In the genomic region with DNA sequence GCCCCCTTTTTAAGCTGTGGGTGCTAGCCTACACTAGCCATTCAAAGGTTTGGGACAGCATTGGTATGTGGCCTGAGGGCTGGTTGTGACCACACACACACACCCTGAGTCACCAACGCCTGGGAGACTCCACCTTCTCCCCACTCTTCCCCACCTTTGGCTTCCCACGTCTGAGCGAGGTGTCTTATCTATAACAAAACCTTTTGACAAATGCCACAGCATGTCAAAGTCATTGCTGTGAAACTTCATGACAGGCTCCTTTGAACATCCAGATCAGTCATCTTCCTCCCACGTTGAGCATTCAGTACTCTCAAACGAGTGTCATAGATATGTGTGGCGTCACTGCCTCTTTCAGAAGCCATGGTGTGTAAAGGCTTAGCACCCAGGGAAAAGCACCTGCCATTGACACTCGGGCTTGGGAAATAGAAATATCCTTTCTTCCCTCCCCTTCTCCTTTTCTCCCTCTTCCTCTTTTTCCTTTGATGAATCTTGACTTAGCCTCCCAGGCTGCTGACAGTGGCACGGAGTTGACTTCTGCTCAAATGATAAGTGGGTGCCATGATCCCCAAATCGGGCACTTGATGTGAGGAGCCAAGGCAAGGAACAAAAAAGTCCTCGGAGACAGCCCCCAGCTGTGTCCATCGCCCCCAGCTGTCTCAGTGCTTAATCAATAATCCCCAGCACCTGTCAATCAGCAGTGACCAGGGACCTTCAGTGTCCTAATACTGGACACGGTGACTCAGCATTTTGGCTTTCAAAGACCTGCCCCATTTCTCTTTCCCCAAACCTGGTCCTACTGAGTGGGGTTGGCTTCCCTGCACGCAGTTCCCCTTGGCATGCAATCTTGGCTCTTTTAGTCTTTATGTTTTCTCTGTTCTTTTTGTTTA, we compare ENCODE assay signal across 16 cellular contexts.
DNase-seq lines count a peak whose midpoint lies in the region; ATAC-seq and TF ChIP-seq lines count a peak whose summit lies in the region.
"Had no signal": no experiment of that assay in that cellular context is flagged by ENCODE, and none has a peak within 500 bp of the region (broad histone marks: within the 10 kb centered on the region; RNA-seq: fewer than 3 reads in every experiment).

No MANE protein-coding gene starts in this region.

- H3K9ac ChIP-seq in mammary epithelial cell (ENCODE audit: insufficient read depth, low read length), result no peak overlapping the region

- BruUV-seq in mammary epithelial cell (replicated peaks; lab: Mats Ljungman, UMichigan), result no TSS peak

- intact Hi-C loops in left ventricle myocardium superior (cut with micrococcal nuclease), result no loop called here
- intact Hi-C loops in mammary epithelial cell (cut with micrococcal nuclease), result no loop called here
- intact Hi-C loops in adrenal gland (cut with DNase I), result no loop called here

- no peak for ATAC-seq in left ventricle myocardium superior
- ATAC-seq: effector memory CD8-positive, alpha-beta T cell; mucosa of descending colon had no signal

- H3K27me3 ChIP-seq in right atrium auricular region, result no peaks in the 10 kb centered on the region
- H3K27me3 ChIP-seq in mammary epithelial cell (ENCODE audit: insufficient read depth, low read length), result no peaks in the 10 kb centered on the region
- no peaks in the 10 kb centered on the region for H3K27me3 ChIP-seq in adrenal gland
- no peaks in the 10 kb centered on the region for H3K27me3 ChIP-seq in effector memory CD4-positive, alpha-beta T cell (replicated peaks; ENCODE audit: control insufficient read depth, insufficient read depth, low read length, poor library complexity, severe bottlenecking)

- no peak overlapping the region for H3K27ac ChIP-seq in right atrium auricular region
- no peak overlapping the region for H3K27ac ChIP-seq in mammary epithelial cell (ENCODE audit: insufficient read depth, low read depth, low read length)
- no peak overlapping the region for H3K27ac ChIP-seq in adrenal gland
- no peak overlapping the region for H3K27ac ChIP-seq in effector memory CD4-positive, alpha-beta T cell (ENCODE audit: insufficient read depth, low read length, poor library complexity, severe bottlenecking)

- no peaks in the 10 kb centered on the region for H3K9me3 ChIP-seq in right atrium auricular region
- H3K9me3 ChIP-seq in mammary epithelial cell (replicated peaks; ENCODE audit: insufficient read depth, low read length), result no peaks in the 10 kb centered on the region
- H3K9me3 ChIP-seq in adrenal gland (replicated peaks in 1 of 3), result no peaks in the 10 kb centered on the region
- H3K9me3 ChIP-seq in effector memory CD4-positive, alpha-beta T cell (ENCODE audit: control insufficient read depth, low read length), result no peaks in the 10 kb centered on the region
- H3K9me3 ChIP-seq: mucosa of descending colon had no signal

- H3K4me3 ChIP-seq in right atrium auricular region (no peak overlapping the region), mammary epithelial cell (replicated peaks in 1 of 3; ENCODE audit: insufficient read depth in 1 of 3, low read depth in 2 of 3, low read length in 3 of 3) (no peak overlapping the region), adrenal gland (no peak overlapping the region)
- H3K4me3 ChIP-seq in effector memory CD4-positive, alpha-beta T cell (ENCODE audit: insufficient read depth, low read depth, low read length, poor library complexity, severe bottlenecking), result no peak overlapping the region
- H3K4me3 ChIP-seq: mucosa of descending colon had no signal

- peaks cover 0 to 6% of the 10 kb centered on the region in 2 donors for H3K4me1 ChIP-seq in right atrium auricular region
- H3K4me1 ChIP-seq in mammary epithelial cell (ENCODE audit: insufficient read depth, low read length), result peaks cover 5% of the 10 kb centered on the region
- H3K4me1 ChIP-seq in adrenal gland (replicated peaks in 1 of 2), result no peaks in the 10 kb centered on the region
- no peaks in the 10 kb centered on the region for H3K4me1 ChIP-seq in effector memory CD4-positive, alpha-beta T cell (ENCODE audit: control insufficient read depth, insufficient read depth, low read length, poor library complexity, severe bottlenecking)

- DNase-seq in right atrium auricular region (ENCODE audit: low spot score), result peak; percentile 48
- DNase-seq in left ventricle myocardium superior, result no peak
- peak; percentile 21 for DNase-seq in NCI-H460 (ENCODE audit: extremely low read depth, low read depth)
- peak; percentile 52 for DNase-seq in mammary epithelial cell
- peak; percentile 30 for DNase-seq in stimulated activated CD8-positive, alpha-beta memory T cell treated with anti-CD3 and anti-CD28 coated beads, Interleukin-4, amount 100 ng/mL, for 48 hours
- no peak for DNase-seq in adrenal gland
- no peak for DNase-seq in effector memory CD4-positive, alpha-beta T cell
- no peak for DNase-seq in ACHN
- DNase-seq: activated naive CD8-positive, alpha-beta T cell treated with anti-CD3 and anti-CD28 coated beads, Interleukin-2, amount 10 ng/mL, durations not matched to agents 7 days and 5 days; effector memory CD8-positive, alpha-beta T cell; hippocampal formation; Kasumi-1; mucosa of descending colon; NCI-H146; NCI-H510A; occipital lobe had no signal

- TF ChIP-seq POLR2A in adrenal gland (IDR thresholded peaks at IDR 0.05), result no peak

- no peaks in the 10 kb centered on the region for H3K79me2 ChIP-seq in mammary epithelial cell (ENCODE audit: insufficient read depth, low read length)

- dilution Hi-C loops in mammary epithelial cell (cut with HindIII; ENCODE audit: low sequenced_read_pairs), result no loop called here

- no peak for TF ChIP-seq CTCF in right atrium auricular region (IDR thresholded peaks at IDR 0.05)
- no peak for TF ChIP-seq CTCF in mammary epithelial cell (conservative IDR thresholded peaks at IDR 0.05 in 1 of 2, IDR thresholded peaks at IDR 0.05 in 1 of 2; ENCODE audit: extremely low read depth in 1 of 2, insufficient read depth in 1 of 2, low read depth in 1 of 2, low read length in 2 of 2)
- no peak for TF ChIP-seq CTCF in adrenal gland (IDR thresholded peaks at IDR 0.05)

- H3K4me2 ChIP-seq in mammary epithelial cell (ENCODE audit: insufficient read depth, low read depth, low read length), result no peak overlapping the region

- 57% methylated on average over 12 of the region's 13 CpGs for WGBS in mammary epithelial cell (ENCODE audit: low coverage, missing lambda C conversion rate)
- WGBS in adrenal gland, 4 donors, result 65 to 76% (median 70%) methylated on average over 13 of the region's 13 CpGs

- no peaks in the 10 kb centered on the region for H4K20me1 ChIP-seq in mammary epithelial cell (ENCODE audit: insufficient read depth, low read length)

- CTCF ChIA-PET in mammary epithelial cell (lab: Charles Lee; ENCODE audit: low non-redundant PET), result no interaction called here

- in situ Hi-C loops in mammary epithelial cell (cut with MboI; ENCODE audit: low sequenced_read_pairs in 2 of 2) (no loop called here), ACHN (cut with HindIII; ENCODE audit: low pct_ligation_motif_present, low pct_unique_long_range_greater_than_20kb, low sequenced_read_pairs) (no loop called here)

- no peak overlapping the region for H2AFZ ChIP-seq in mammary epithelial cell (ENCODE audit: low read depth, low read length)

- H3K36me3 ChIP-seq in right atrium auricular region, result no peaks in the 10 kb centered on the region
- no peaks in the 10 kb centered on the region for H3K36me3 ChIP-seq in mammary epithelial cell (ENCODE audit: insufficient read depth, low read length)
- H3K36me3 ChIP-seq in adrenal gland (replicated peaks in 1 of 2), result no peaks in the 10 kb centered on the region
- H3K36me3 ChIP-seq in effector memory CD4-positive, alpha-beta T cell (ENCODE audit: control insufficient read depth, insufficient read depth, low read length), result no peaks in the 10 kb centered on the region

Comparison
In these comparisons a context has a peak if more than half of its experiments do, and no peak if none do; other contexts are left out.
1. DNase-seq: peak in right atrium auricular region (single experiment), NCI-H460 (single experiment), mammary epithelial cell (single experiment) and stimulated activated CD8-positive, alpha-beta memory T cell treated with anti-CD3 and anti-CD28 coated beads, Interleukin-4, amount 100 ng/mL, for 48 hours (single experiment); none in left ventricle myocardium superior (single experiment), adrenal gland (0 of 7), effector memory CD4-positive, alpha-beta T cell (0 of 3) and ACHN (single experiment).